ENCODE assay signal across 38 cellular contexts in genomic region chr1:156680056-156680455, GRCh38. TPM values are rescaled to one million over a fixed set of nuclear protein-coding genes. Genes with fewer than 3 reads are reported as not detected.
"Had no signal": no experiment of that assay in that cellular context is flagged by ENCODE, and none has a peak within 500 bp of the region (broad histone marks: within the 10 kb centered on the region; RNA-seq: fewer than 3 reads in every experiment).

No MANE protein-coding gene starts in this region.

- H3K9me3 ChIP-seq: ascending aorta had no signal

- H3K36me3 ChIP-seq: ascending aorta, cardiac muscle cell, WERI-Rb-1 had no signal

- DNase-seq: activated CD4-positive, alpha-beta memory T cell treated with anti-CD3 and anti-CD28 coated beads, Interleukin-2, amount 10 ng/mL, durations not matched to agents 7 days and 5 days; activated CD4-positive, alpha-beta T cell treated with anti-CD3 and anti-CD28 coated beads for 1 hour; activated CD4-positive, alpha-beta T cell treated with anti-CD3 and anti-CD28 coated beads for 36 hours; activated CD4-positive, alpha-beta T cell treated with anti-CD3 and anti-CD28 coated beads for 48 hours; activated CD4-positive, alpha-beta T cell treated with anti-CD3 and anti-CD28 coated beads, Interleukin-2, amount 10 ng/mL, durations not matched to agents 7 days and 5 days; activated CD4-positive, alpha-beta T cell treated with anti-CD3 and anti-CD28 coated beads, Interleukin-2, amount 50 U/mL, for 48 hours; activated CD4-positive, CD25-positive, alpha-beta regulatory T cell; activated CD8-positive, alpha-beta memory T cell treated with anti-CD3 and anti-CD28 coated beads for 24 hours; activated CD8-positive, alpha-beta memory T cell treated with anti-CD3 and anti-CD28 coated beads, Interleukin-2, amount 10 ng/mL, durations not matched to agents 7 days and 5 days; activated CD8-positive, alpha-beta memory T cell treated with anti-CD3 and anti-CD28 coated beads, Interleukin-2, amount 50 U/mL, for 48 hours; activated CD8-positive, alpha-beta T cell treated with anti-CD3 and anti-CD28 coated beads, Interleukin-2, amount 10 ng/mL, durations not matched to agents 7 days and 5 days; activated effector memory CD4-positive, alpha-beta T cell treated with Interleukin-2 at 50 U/mL for 16 hours; activated gamma-delta T cell; activated naive CD4-positive, alpha-beta T cell treated with anti-CD3 and anti-CD28 coated beads, Interleukin-2, amount 10 ng/mL, durations not matched to agents 7 days and 5 days; activated naive CD4-positive, alpha-beta T cell treated with Interleukin-2 at 50 U/mL for 16 hours; activated naive CD8-positive, alpha-beta T cell treated with anti-CD3 and anti-CD28 coated beads, Interleukin-2, amount 10 ng/mL, durations not matched to agents 7 days and 5 days; activated naive CD8-positive, alpha-beta T cell treated with anti-CD3 and anti-CD28 coated beads, Interleukin-2, amount 50 U/mL, for 24 hours; activated T-cell treated with anti-CD3 and anti-CD28 coated beads, Interleukin-2, amount 50 U/mL, for 24 hours; activated T-cell treated with anti-CD3 and anti-CD28 coated beads, Interleukin-2, amount 50 U/mL, for 48 hours; amygdala; anterior cingulate cortex; caudate nucleus; cerebellar nuclear complex; T-helper 2 cell; T-helper 9 cell; WERI-Rb-1 had no signal

- H3K9me3 Mint-ChIP-seq: activated CD4-positive, alpha-beta memory T cell treated with anti-CD3 and anti-CD28 coated beads, Interleukin-2, amount 10 ng/mL, durations not matched to agents 7 days and 5 days; activated CD4-positive, alpha-beta T cell treated with anti-CD3 and anti-CD28 coated beads, Interleukin-2, amount 10 ng/mL, durations not matched to agents 7 days and 5 days; activated naive CD4-positive, alpha-beta T cell treated with anti-CD3 and anti-CD28 coated beads, Interleukin-2, amount 10 ng/mL, durations not matched to agents 7 days and 5 days; activated naive CD4-positive, alpha-beta T cell treated with anti-CD3 and anti-CD28 coated beads, Interleukin-2, amount 50 U/mL, for 24 hours; activated naive CD8-positive, alpha-beta T cell treated with anti-CD3 and anti-CD28 coated beads, Interleukin-2, amount 10 ng/mL, durations not matched to agents 7 days and 5 days; activated naive CD8-positive, alpha-beta T cell treated with anti-CD3 and anti-CD28 coated beads, Interleukin-2, amount 50 U/mL, for 24 hours; activated T-cell treated with anti-CD3 and anti-CD28 coated beads, Interleukin-2, amount 50 U/mL, for 24 hours; activated T-helper 2 cell treated with anti-CD3 and anti-CD28 coated beads, Interferon-gamma antibody, Interleukin-2, Interleukin-4, amounts not matched to agents 10 μg/mL and 5 μg/mL and 100 μg/mL, durations not matched to agents 14 hours and 24 hours and 36 hours; central memory CD8-positive, alpha-beta T cell; T-helper 2 cell treated with Interferon-gamma antibody and Interleukin-4, amounts not matched to agents 5 μg/mL and 100 μg/mL, for 36 hours; WTC11 had no signal

- H3K36me3 Mint-ChIP-seq: activated CD8-positive, alpha-beta memory T cell treated with anti-CD3 and anti-CD28 coated beads, Interleukin-2, amount 10 ng/mL, durations not matched to agents 7 days and 5 days; activated naive CD4-positive, alpha-beta T cell treated with anti-CD3 and anti-CD28 coated beads, Interleukin-2, amount 10 ng/mL, durations not matched to agents 7 days and 5 days; activated naive CD4-positive, alpha-beta T cell treated with anti-CD3 and anti-CD28 coated beads, Interleukin-2, amount 50 U/mL, for 24 hours; activated naive CD8-positive, alpha-beta T cell treated with anti-CD3 and anti-CD28 coated beads, Interleukin-2, amount 10 ng/mL, durations not matched to agents 7 days and 5 days; brain; WTC11 had no signal

- H3K27me3 ChIP-seq: ascending aorta, cardiac muscle cell had no signal

- H3K4me3 ChIP-seq: ascending aorta, cardiac muscle cell had no signal

- ATAC-seq: activated CD4-positive, alpha-beta T cell treated with anti-CD3 and anti-CD28 coated beads for 36 hours; activated CD4-positive, CD25-positive, alpha-beta regulatory T cell treated with anti-CD3 and anti-CD28 coated beads, Interleukin-2, amount 50 U/mL, for 24 hours; activated CD8-positive, alpha-beta memory T cell treated with anti-CD3 and anti-CD28 coated beads, Interleukin-2, amount 10 ng/mL, durations not matched to agents 7 days and 5 days; activated CD8-positive, alpha-beta T cell treated with anti-CD3 and anti-CD28 coated beads, Interleukin-2, amount 10 ng/mL, durations not matched to agents 7 days and 5 days; activated naive CD8-positive, alpha-beta T cell treated with anti-CD3 and anti-CD28 coated beads, Interleukin-2, amount 50 U/mL, for 24 hours; WTC11 had no signal

- H3K27ac Mint-ChIP-seq: activated CD4-positive, alpha-beta memory T cell treated with anti-CD3 and anti-CD28 coated beads, Interleukin-2, amount 10 ng/mL, durations not matched to agents 7 days and 5 days; activated CD4-positive, alpha-beta T cell treated with anti-CD3 and anti-CD28 coated beads for 36 hours; activated CD4-positive, alpha-beta T cell treated with anti-CD3 and anti-CD28 coated beads, Interleukin-2, amount 10 ng/mL, durations not matched to agents 7 days and 5 days; activated CD8-positive, alpha-beta memory T cell treated with anti-CD3 and anti-CD28 coated beads, Interleukin-2, amount 10 ng/mL, durations not matched to agents 7 days and 5 days; activated CD8-positive, alpha-beta T cell treated with anti-CD3 and anti-CD28 coated beads, Interleukin-2, amount 10 ng/mL, durations not matched to agents 7 days and 5 days; activated naive CD4-positive, alpha-beta T cell treated with anti-CD3 and anti-CD28 coated beads, Interleukin-2, amount 10 ng/mL, durations not matched to agents 7 days and 5 days; activated naive CD4-positive, alpha-beta T cell treated with anti-CD3 and anti-CD28 coated beads, Interleukin-2, amount 50 U/mL, for 24 hours; activated naive CD8-positive, alpha-beta T cell; activated naive CD8-positive, alpha-beta T cell treated with anti-CD3 and anti-CD28 coated beads, Interleukin-2, amount 10 ng/mL, durations not matched to agents 7 days and 5 days; activated naive CD8-positive, alpha-beta T cell treated with anti-CD3 and anti-CD28 coated beads, Interleukin-2, amount 50 U/mL, for 24 hours; activated T-cell treated with anti-CD3 and anti-CD28 coated beads, Interleukin-2, amount 50 U/mL, for 24 hours; activated T-helper 2 cell treated with anti-CD3 and anti-CD28 coated beads, Interferon-gamma antibody, Interleukin-2, Interleukin-4, amounts not matched to agents 10 μg/mL and 5 μg/mL and 100 μg/mL, durations not matched to agents 14 hours and 24 hours and 36 hours; T-helper 2 cell treated with Interferon-gamma antibody and Interleukin-4, amounts not matched to agents 5 μg/mL and 100 μg/mL, for 36 hours; WTC11 had no signal

- H3K4me3 Mint-ChIP-seq: activated CD4-positive, alpha-beta memory T cell treated with anti-CD3 and anti-CD28 coated beads, Interleukin-2, amount 10 ng/mL, durations not matched to agents 7 days and 5 days; activated CD4-positive, alpha-beta T cell treated with anti-CD3 and anti-CD28 coated beads for 36 hours; activated CD4-positive, alpha-beta T cell treated with anti-CD3 and anti-CD28 coated beads, Interleukin-2, amount 10 ng/mL, durations not matched to agents 7 days and 5 days; activated CD8-positive, alpha-beta memory T cell treated with anti-CD3 and anti-CD28 coated beads, Interleukin-2, amount 10 ng/mL, durations not matched to agents 7 days and 5 days; activated CD8-positive, alpha-beta T cell treated with anti-CD3 and anti-CD28 coated beads, Interleukin-2, amount 10 ng/mL, durations not matched to agents 7 days and 5 days; activated naive CD4-positive, alpha-beta T cell treated with anti-CD3 and anti-CD28 coated beads, Interleukin-2, amount 10 ng/mL, durations not matched to agents 7 days and 5 days; activated naive CD4-positive, alpha-beta T cell treated with anti-CD3 and anti-CD28 coated beads, Interleukin-2, amount 50 U/mL, for 24 hours; activated naive CD8-positive, alpha-beta T cell; activated naive CD8-positive, alpha-beta T cell treated with anti-CD3 and anti-CD28 coated beads, Interleukin-2, amount 10 ng/mL, durations not matched to agents 7 days and 5 days; activated naive CD8-positive, alpha-beta T cell treated with anti-CD3 and anti-CD28 coated beads, Interleukin-2, amount 50 U/mL, for 24 hours; activated T-cell treated with anti-CD3 and anti-CD28 coated beads, Interleukin-2, amount 50 U/mL, for 24 hours; brain; central memory CD8-positive, alpha-beta T cell; T-helper 2 cell treated with Interferon-gamma antibody and Interleukin-4, amounts not matched to agents 5 μg/mL and 100 μg/mL, for 36 hours; WTC11 had no signal

- H3K27ac ChIP-seq: ascending aorta, cardiac muscle cell, WERI-Rb-1 had no signal

RNA-seq across cellular contexts. Expression of gene NES, which starts 2.8 kb away (rescaled TPM):
- total RNA-seq: activated CD4-positive, alpha-beta memory T cell treated with anti-CD3 and anti-CD28 coated beads, Interleukin-2, amount 10 ng/mL, durations not matched to agents 7 days and 5 days; activated CD4-positive, alpha-beta T cell treated with anti-CD3 and anti-CD28 coated beads, Interleukin-2, amount 10 ng/mL, durations not matched to agents 7 days and 5 days; activated CD8-positive, alpha-beta memory T cell treated with anti-CD3 and anti-CD28 coated beads, Interleukin-2, amount 10 ng/mL, durations not matched to agents 7 days and 5 days; activated CD8-positive, alpha-beta T cell treated with anti-CD3 and anti-CD28 coated beads, Interleukin-2, amount 10 ng/mL, durations not matched to agents 7 days and 5 days; activated naive CD8-positive, alpha-beta T cell treated with anti-CD3 and anti-CD28 coated beads, Interleukin-2, amount 10 ng/mL, durations not matched to agents 7 days and 5 days; activated T-helper 2 cell treated with anti-CD3 and anti-CD28 coated beads, Interferon-gamma antibody, Interleukin-2, Interleukin-4, amounts not matched to agents 10 μg/mL and 5 μg/mL and 100 μg/mL, durations not matched to agents 14 hours and 24 hours and 36 hours had no signal

RNA-seq across cellular contexts. Expression of gene CRABP2, which starts 25.3 kb away (rescaled TPM):
- total RNA-seq: ascending aorta had no signal

RNA-seq across cellular contexts. Expression of gene BCAN, which starts 38.1 kb away (rescaled TPM):
- total RNA-seq: activated CD4-positive, alpha-beta memory T cell treated with anti-CD3 and anti-CD28 coated beads, Interleukin-2, amount 10 ng/mL, durations not matched to agents 7 days and 5 days; activated CD4-positive, alpha-beta T cell treated with anti-CD3 and anti-CD28 coated beads for 36 hours; activated CD4-positive, alpha-beta T cell treated with anti-CD3 and anti-CD28 coated beads, Interleukin-2, amount 10 ng/mL, durations not matched to agents 7 days and 5 days; activated CD8-positive, alpha-beta T cell treated with anti-CD3 and anti-CD28 coated beads, Interleukin-2, amount 10 ng/mL, durations not matched to agents 7 days and 5 days; activated naive CD8-positive, alpha-beta T cell treated with anti-CD3 and anti-CD28 coated beads, Interleukin-2, amount 10 ng/mL, durations not matched to agents 7 days and 5 days; activated T-helper 2 cell treated with anti-CD3 and anti-CD28 coated beads, Interferon-gamma antibody, Interleukin-2, Interleukin-4, amounts not matched to agents 10 μg/mL and 5 μg/mL and 100 μg/mL, durations not matched to agents 14 hours and 24 hours and 36 hours; ascending aorta; bronchial epithelial cell; chondrocyte had no signal
